In the genomic region with DNA sequence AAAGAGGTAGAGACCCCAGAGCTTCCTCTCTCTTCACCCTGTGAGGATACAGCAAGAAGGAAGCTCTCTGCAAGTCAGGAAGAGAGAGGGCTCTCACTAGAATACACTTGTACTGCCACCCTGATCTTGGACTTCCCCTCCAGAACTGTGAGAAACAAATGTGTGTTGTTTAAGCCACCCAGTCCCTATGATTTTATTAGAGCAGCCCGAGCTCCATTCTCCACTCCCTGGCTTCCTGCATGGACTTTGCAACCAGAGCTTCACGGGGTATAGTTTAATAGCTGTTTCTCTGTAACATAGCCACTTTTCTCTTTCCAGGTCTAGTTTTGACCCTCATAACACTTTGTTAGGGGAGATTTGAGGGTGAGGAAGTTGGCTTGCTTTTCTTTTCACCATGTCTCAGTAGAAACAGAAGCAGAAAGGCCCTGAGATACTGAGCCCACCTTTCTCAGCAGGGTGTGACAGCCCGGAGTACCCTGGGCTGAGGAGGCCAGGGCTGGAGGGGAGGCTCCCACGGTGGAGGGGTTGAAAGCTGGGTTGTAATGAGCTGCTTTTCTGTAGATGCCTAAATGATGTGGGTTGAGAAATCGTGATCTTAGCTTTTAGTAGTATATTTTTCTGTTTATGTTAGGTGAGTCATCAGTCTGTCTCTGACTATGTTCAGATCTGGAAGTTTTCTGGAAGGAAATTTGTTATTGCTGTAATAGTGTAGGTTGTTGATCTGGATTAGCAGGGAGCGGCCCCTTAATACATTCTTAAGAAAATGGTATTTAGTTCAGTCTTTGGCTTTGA, we compare ENCODE assay signal across 8 cellular contexts.
DNase-seq lines count a peak whose midpoint lies in the region; ATAC-seq and TF ChIP-seq lines count a peak whose summit lies in the region.

No MANE protein-coding gene starts in this region.

- H3K27ac Mint-ChIP-seq in endothelial cell (ENCODE audit: unreplicated experiment) = peak overlapping the region; percentile 67

- H3K27me3 Mint-ChIP-seq in endothelial cell (ENCODE audit: unreplicated experiment) = peaks cover 2% of the 10 kb centered on the region

- H3K9me3 ChIP-seq in prostate gland = no peaks in the 10 kb centered on the region

- peak overlapping the region; percentile 3 for H3K4me3 Mint-ChIP-seq in endothelial cell (ENCODE audit: unreplicated experiment)

- TF ChIP-seq CTCF in endothelial cell (IDR thresholded peaks at IDR 0.05; ENCODE audit: unreplicated experiment) (no peak), prostate gland (IDR thresholded peaks at IDR 0.05) (no peak)

- peaks cover 10% of the 10 kb centered on the region for H3K36me3 Mint-ChIP-seq in endothelial cell (ENCODE audit: low read depth, unreplicated experiment)

- DNase-seq in EL (peak; percentile 73), LoVo (ENCODE audit: low spot score) (peak; percentile 72), endothelial cell (ENCODE audit: low spot score) (no peak), prostate gland (ENCODE audit: low spot score) (no peak), NCI-H774 (lab: John Stamatoyannopoulos, UW) (no peak), left lobe of liver (ENCODE audit: low spot score) (no peak)

- ATAC-seq in left lobe of liver = no peak
- no peak for ATAC-seq in GM21423 (IDR thresholded peaks at IDR 0.05; ENCODE audit: unreplicated experiment)
- ATAC-seq in HG02840 (IDR thresholded peaks at IDR 0.05; ENCODE audit: low FRiP score, unreplicated experiment) = no peak

- no peak overlapping the region for H3K4me3 ChIP-seq in prostate gland

- intact Hi-C loops in prostate gland (cut with DNase I) = no loop called here

- H3K36me3 ChIP-seq in prostate gland = no peaks in the 10 kb centered on the region

- no peak for TF ChIP-seq POLR2A in prostate gland (IDR thresholded peaks at IDR 0.05)

- H3K27ac ChIP-seq in prostate gland = peak overlapping the region; percentile 17 to 28

- H3K27me3 ChIP-seq in prostate gland (replicated peaks; ENCODE audit: insufficient read depth) = no peaks in the 10 kb centered on the region

- no peaks in the 10 kb centered on the region for H3K9me3 Mint-ChIP-seq in endothelial cell (ENCODE audit: unreplicated experiment)

- WGBS in prostate gland = 44% methylated on average over 6 of the region's 6 CpGs

- peaks cover 8% of the 10 kb centered on the region for H3K4me1 ChIP-seq in prostate gland (replicated peaks)

- peaks cover 53% of the 10 kb centered on the region for H3K4me1 Mint-ChIP-seq in endothelial cell (ENCODE audit: unreplicated experiment)

Comparison
In these comparisons a context has a peak if more than half of its experiments do, and no peak if none do; other contexts are left out.
1. DNase-seq: peak in EL (single experiment) and LoVo (single experiment); none in endothelial cell (single experiment), prostate gland (single experiment), NCI-H774 (single experiment) and left lobe of liver (single experiment).